Comparison of ENCODE assay signal across 8 cellular contexts in the genomic region with DNA sequence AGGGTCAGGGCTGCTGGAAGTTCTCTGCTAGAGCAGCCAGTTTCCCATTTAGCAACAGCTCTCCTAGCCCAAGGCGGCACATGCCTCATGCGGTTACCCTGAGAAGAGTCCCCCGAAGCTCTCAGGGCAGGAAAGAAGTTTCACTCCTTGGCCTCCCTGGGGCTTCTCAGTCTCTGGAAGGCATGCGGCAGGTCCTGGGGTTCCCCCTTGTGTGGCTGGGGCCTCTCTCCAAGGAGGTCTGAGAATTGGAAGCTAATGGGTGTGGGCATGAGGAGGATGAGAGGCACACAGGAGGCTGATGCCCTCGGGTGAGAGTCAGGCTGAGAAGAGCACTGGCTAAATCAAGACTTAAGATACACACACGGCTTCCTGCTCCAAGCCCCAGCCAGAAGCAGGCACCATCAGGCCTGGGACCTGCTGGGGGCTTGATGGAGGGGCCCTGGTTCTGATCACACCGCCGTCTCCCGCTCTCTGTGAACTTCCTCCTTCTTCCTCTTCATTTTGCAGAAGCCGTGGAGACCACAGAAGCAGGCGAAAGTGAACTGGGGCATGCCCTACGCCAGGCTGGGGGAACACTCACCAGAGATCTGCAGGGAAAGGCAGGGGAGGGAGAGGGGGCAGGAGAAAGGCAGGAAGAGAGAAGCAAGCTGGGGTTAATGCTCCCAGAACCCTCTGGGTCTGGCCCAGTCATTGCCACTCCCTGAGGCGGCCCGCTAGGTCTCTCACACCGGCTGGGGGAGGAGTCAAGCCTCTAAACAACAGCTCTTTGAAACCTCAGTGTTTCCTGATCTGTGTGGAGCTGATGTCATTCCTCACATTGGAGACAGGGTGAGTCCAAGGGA. TPM values are rescaled to one million over a fixed set of nuclear protein-coding genes. Genes with fewer than 3 reads are reported as not detected.
DNase-seq lines count a peak whose midpoint lies in the region; TF ChIP-seq lines count a peak whose summit lies in the region.

No MANE protein-coding gene starts in this region.

- no peak overlapping the region for H3K4me3 ChIP-seq in HAP-1
- no peak overlapping the region for H3K4me3 ChIP-seq in colonic mucosa
- H3K4me3 ChIP-seq in foreskin fibroblast (ENCODE audit: low read depth in 1 of 2, low read length in 2 of 2): no peak overlapping the region

- intact Hi-C loops in colonic mucosa (cut with DNase I): no loop called here

- H3K4me1 ChIP-seq in HAP-1 (peaks cover 27% of the 10 kb centered on the region), colonic mucosa (peaks cover 13% of the 10 kb centered on the region)

- H3K36me3 ChIP-seq in HAP-1 (replicated peaks): no peaks in the 10 kb centered on the region
- H3K36me3 ChIP-seq in colonic mucosa: no peaks in the 10 kb centered on the region

- H3K9me3 ChIP-seq in HAP-1 (no peaks in the 10 kb centered on the region), colonic mucosa (no peaks in the 10 kb centered on the region)

- TF ChIP-seq CTCF in colonic mucosa (IDR thresholded peaks at IDR 0.05) (no peak), foreskin fibroblast (IDR thresholded peaks at IDR 0.05; ENCODE audit: low read depth, low read length) (no peak)

- H3K27ac ChIP-seq in colonic mucosa: peak overlapping the region; percentile 86

- peak overlapping the region; percentile 45 to 64 for H3K9ac ChIP-seq in colonic mucosa (ENCODE audit: low read depth in 2 of 2, low read length in 2 of 2)

- peak; percentile 40 for DNase-seq in EH (ENCODE audit: low read depth)
- DNase-seq in HAP-1 (ENCODE audit: low spot score in 2 of 2): peak; percentile 36 to 75
- peak; percentile 97 for DNase-seq in NCI-H2029 (lab: John Stamatoyannopoulos, UW)
- DNase-seq in activated CD4-positive, alpha-beta T cell treated with anti-CD3 and anti-CD28 coated beads for 1 hour: peak; percentile 43
- DNase-seq in colonic mucosa: peak; percentile 93
- peak; percentile 32 for DNase-seq in midbrain (lab: John Stamatoyannopoulos, UW)
- peak; percentile 28 for DNase-seq in stimulated activated CD8-positive, alpha-beta memory T cell treated with anti-CD3 and anti-CD28 coated beads, Interleukin-7, amount 100 ng/mL, for 24 hours (ENCODE audit: low read depth)
- DNase-seq in foreskin fibroblast: no peak

- in situ Hi-C loops in HAP-1 (cut with MboI; ENCODE audit: low sequenced_read_pairs): no loop called here

- H3K27me3 ChIP-seq in HAP-1 (ENCODE audit: low read depth): peaks cover 7% of the 10 kb centered on the region
- H3K27me3 ChIP-seq in colonic mucosa: no peaks in the 10 kb centered on the region

RNA-seq across cellular contexts. Expression of a gene that starts 15.1 kb away (rescaled TPM):
- under 1 TPM; 0.20 to 0.37 TPM for total RNA-seq in colonic mucosa

RNA-seq across cellular contexts. Expression of a gene that starts 18.8 kb away (rescaled TPM):
- total RNA-seq in colonic mucosa: 1 to 10 TPM in 1 of 2 donors, under 1 TPM in 1; 0.77 to 1.1 TPM

Comparison
In these comparisons a context has a peak if more than half of its experiments do, and no peak if none do; other contexts are left out.
1. DNase-seq: peak in EH (single experiment), HAP-1 (2 of 2), NCI-H2029 (single experiment), activated CD4-positive, alpha-beta T cell treated with anti-CD3 and anti-CD28 coated beads for 1 hour (single experiment), colonic mucosa (single experiment), midbrain (single experiment) and stimulated activated CD8-positive, alpha-beta memory T cell treated with anti-CD3 and anti-CD28 coated beads, Interleukin-7, amount 100 ng/mL, for 24 hours (single experiment); none in foreskin fibroblast (0 of 2).